In the genomic region with DNA sequence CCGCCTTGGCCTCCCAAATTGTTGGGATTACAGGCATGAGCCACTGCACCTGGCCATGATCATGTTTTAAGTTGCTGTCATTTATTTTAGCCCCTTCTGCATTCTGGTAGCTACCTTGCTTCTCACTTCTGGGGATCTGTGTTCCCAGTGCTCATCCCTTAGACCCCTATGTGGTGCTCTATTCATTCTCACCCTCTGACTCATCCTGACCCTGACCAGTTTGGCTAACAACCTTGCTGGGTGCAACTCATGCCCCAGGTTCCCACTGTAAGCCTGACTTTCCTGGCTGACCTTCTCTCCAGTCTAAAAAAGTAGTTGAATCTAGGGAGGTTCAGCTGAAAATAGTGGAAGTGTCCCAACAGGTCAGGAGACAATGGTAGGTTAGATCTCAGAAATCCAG, we compare ENCODE assay signal across 38 cellular contexts. TPM values are rescaled to one million over a fixed set of nuclear protein-coding genes. Genes with fewer than 3 reads are reported as not detected.
"Had no signal": no experiment of that assay in that cellular context is flagged by ENCODE, and none has a peak within 500 bp of the region (broad histone marks: within the 10 kb centered on the region; RNA-seq: fewer than 3 reads in every experiment).

No MANE protein-coding gene starts in this region.

- H3K4me3 Mint-ChIP-seq: activated B cell treated with CpG ODN at 0.5 μM for 24 hours; activated CD4-positive, alpha-beta memory T cell treated with anti-CD3 and anti-CD28 coated beads for 36 hours; activated CD4-positive, alpha-beta T cell treated with anti-CD3 and anti-CD28 coated beads, Interleukin-2, amount 10 ng/mL, durations not matched to agents 24 days and 14 days; activated CD8-positive, alpha-beta memory T cell treated with anti-CD3 and anti-CD28 coated beads, Interleukin-2, amount 10 ng/mL, durations not matched to agents 7 days and 5 days; activated CD8-positive, alpha-beta T cell treated with anti-CD3 and anti-CD28 coated beads, Interleukin-2, amount 10 ng/mL, durations not matched to agents 7 days and 5 days; activated naive CD4-positive, alpha-beta T cell treated with anti-CD3 and anti-CD28 coated beads, Interleukin-2, amount 10 ng/mL, durations not matched to agents 7 days and 5 days; activated naive CD4-positive, alpha-beta T cell treated with anti-CD3 and anti-CD28 coated beads, Interleukin-2, amount 50 U/mL, for 24 hours; activated naive CD8-positive, alpha-beta T cell; activated naive CD8-positive, alpha-beta T cell treated with anti-CD3 and anti-CD28 coated beads, Interleukin-2, amount 10 ng/mL, durations not matched to agents 7 days and 5 days; activated naive CD8-positive, alpha-beta T cell treated with anti-CD3 and anti-CD28 coated beads, Interleukin-2, amount 50 U/mL, for 24 hours; activated T-cell treated with anti-CD3 and anti-CD28 coated beads, Interleukin-2, amount 50 U/mL, for 24 hours; brain; central memory CD8-positive, alpha-beta T cell; T-cell; T-helper 2 cell treated with Interferon-gamma antibody and Interleukin-4, amounts not matched to agents 5 μg/mL and 100 μg/mL, for 36 hours had no signal

- H3K36me3 Mint-ChIP-seq: activated CD4-positive, alpha-beta memory T cell treated with anti-CD3 and anti-CD28 coated beads for 36 hours; activated CD8-positive, alpha-beta memory T cell treated with anti-CD3 and anti-CD28 coated beads, Interleukin-2, amount 10 ng/mL, durations not matched to agents 7 days and 5 days; activated naive CD4-positive, alpha-beta T cell treated with anti-CD3 and anti-CD28 coated beads, Interleukin-2, amount 10 ng/mL, durations not matched to agents 7 days and 5 days; activated naive CD4-positive, alpha-beta T cell treated with anti-CD3 and anti-CD28 coated beads, Interleukin-2, amount 50 U/mL, for 24 hours; activated naive CD8-positive, alpha-beta T cell; brain; T-cell had no signal

- H3K36me3 ChIP-seq: ascending aorta, cardiac muscle cell had no signal

- H3K4me1 Mint-ChIP-seq: activated CD4-positive, alpha-beta T cell treated with anti-CD3 and anti-CD28 coated beads, Interleukin-2, amount 10 ng/mL, durations not matched to agents 24 days and 14 days; activated CD8-positive, alpha-beta memory T cell treated with anti-CD3 and anti-CD28 coated beads, Interleukin-2, amount 10 ng/mL, durations not matched to agents 7 days and 5 days; activated naive CD4-positive, alpha-beta T cell treated with anti-CD3 and anti-CD28 coated beads, Interleukin-2, amount 10 ng/mL, durations not matched to agents 7 days and 5 days; activated naive CD4-positive, alpha-beta T cell treated with anti-CD3 and anti-CD28 coated beads, Interleukin-2, amount 50 U/mL, for 24 hours; activated naive CD8-positive, alpha-beta T cell treated with anti-CD3 and anti-CD28 coated beads, Interleukin-2, amount 10 ng/mL, durations not matched to agents 7 days and 5 days; activated naive CD8-positive, alpha-beta T cell treated with anti-CD3 and anti-CD28 coated beads, Interleukin-2, amount 50 U/mL, for 24 hours; central memory CD8-positive, alpha-beta T cell; T-cell had no signal

- H3K4me3 ChIP-seq: ascending aorta, cardiac muscle cell had no signal

- H3K9me3 ChIP-seq: ascending aorta had no signal

- H3K27ac Mint-ChIP-seq: activated B cell treated with CpG ODN at 0.5 μM for 24 hours; activated CD4-positive, alpha-beta memory T cell treated with anti-CD3 and anti-CD28 coated beads for 36 hours; activated CD4-positive, alpha-beta T cell treated with anti-CD3 and anti-CD28 coated beads, Interleukin-2, amount 10 ng/mL, durations not matched to agents 24 days and 14 days; activated CD8-positive, alpha-beta memory T cell treated with anti-CD3 and anti-CD28 coated beads, Interleukin-2, amount 10 ng/mL, durations not matched to agents 7 days and 5 days; activated CD8-positive, alpha-beta T cell treated with anti-CD3 and anti-CD28 coated beads, Interleukin-2, amount 10 ng/mL, durations not matched to agents 7 days and 5 days; activated naive CD4-positive, alpha-beta T cell treated with anti-CD3 and anti-CD28 coated beads, Interleukin-2, amount 10 ng/mL, durations not matched to agents 7 days and 5 days; activated naive CD4-positive, alpha-beta T cell treated with anti-CD3 and anti-CD28 coated beads, Interleukin-2, amount 50 U/mL, for 24 hours; activated naive CD8-positive, alpha-beta T cell; activated naive CD8-positive, alpha-beta T cell treated with anti-CD3 and anti-CD28 coated beads, Interleukin-2, amount 10 ng/mL, durations not matched to agents 7 days and 5 days; activated naive CD8-positive, alpha-beta T cell treated with anti-CD3 and anti-CD28 coated beads, Interleukin-2, amount 50 U/mL, for 24 hours; activated T-cell treated with anti-CD3 and anti-CD28 coated beads, Interleukin-2, amount 50 U/mL, for 24 hours; activated T-helper 2 cell treated with anti-CD3 and anti-CD28 coated beads, Interferon-gamma antibody, Interleukin-2, Interleukin-4, amounts not matched to agents 10 μg/mL and 5 μg/mL and 100 μg/mL, durations not matched to agents 14 hours and 24 hours and 36 hours; T-cell; T-helper 2 cell treated with Interferon-gamma antibody and Interleukin-4, amounts not matched to agents 5 μg/mL and 100 μg/mL, for 36 hours had no signal

- DNase-seq: activated B cell treated with CpG ODN at 0.5 μM for 24 hours; activated CD4-positive, alpha-beta memory T cell treated with anti-CD3 and anti-CD28 coated beads for 36 hours; activated CD4-positive, alpha-beta T cell treated with anti-CD3 and anti-CD28 coated beads for 4 hours; activated CD4-positive, alpha-beta T cell treated with anti-CD3 and anti-CD28 coated beads, Interleukin-2, amount 10 ng/mL, durations not matched to agents 24 days and 14 days; activated CD4-positive, alpha-beta T cell treated with anti-CD3 and anti-CD28 coated beads, Interleukin-2, amount 50 U/mL, for 1 hour; activated CD4-positive, alpha-beta T cell treated with anti-CD3 and anti-CD28 coated beads, Interleukin-2, amount 50 U/mL, for 4 hours; activated CD4-positive, CD25-positive, alpha-beta regulatory T cell treated with anti-CD3 and anti-CD28 coated beads, Interleukin-2, amount 50 U/mL, for 72 hours; activated CD8-positive, alpha-beta memory T cell treated with anti-CD3 and anti-CD28 coated beads for 24 hours; activated CD8-positive, alpha-beta memory T cell treated with anti-CD3 and anti-CD28 coated beads, Interleukin-2, amount 10 ng/mL, durations not matched to agents 7 days and 5 days; activated CD8-positive, alpha-beta memory T cell treated with anti-CD3 and anti-CD28 coated beads, Interleukin-2, amount 50 U/mL, for 48 hours; activated CD8-positive, alpha-beta T cell treated with anti-CD3 and anti-CD28 coated beads, Interleukin-2, amount 10 ng/mL, durations not matched to agents 7 days and 5 days; activated effector memory CD4-positive, alpha-beta T cell treated with Interleukin-2 at 50 U/mL for 16 hours; activated gamma-delta T cell; activated naive CD4-positive, alpha-beta T cell treated with anti-CD3 and anti-CD28 coated beads, Interleukin-2, amount 10 ng/mL, durations not matched to agents 7 days and 5 days; activated naive CD4-positive, alpha-beta T cell treated with Interleukin-2 at 50 U/mL for 16 hours; activated naive CD8-positive, alpha-beta T cell treated with anti-CD3 and anti-CD28 coated beads, Interleukin-2, amount 10 ng/mL, durations not matched to agents 7 days and 5 days; activated naive CD8-positive, alpha-beta T cell treated with anti-CD3 and anti-CD28 coated beads, Interleukin-2, amount 50 U/mL, for 24 hours; activated T-cell treated with anti-CD3 and anti-CD28 coated beads, Interleukin-2, amount 50 U/mL, for 24 hours; activated T-cell treated with anti-CD3 and anti-CD28 coated beads, Interleukin-2, amount 50 U/mL, for 48 hours; amygdala; anterior cingulate cortex; caudate nucleus; cerebellar nuclear complex; T-cell; T-helper 2 cell; T-helper 9 cell had no signal

- H3K27me3 Mint-ChIP-seq: activated B cell treated with CpG ODN at 0.5 μM for 24 hours; activated CD4-positive, alpha-beta memory T cell treated with anti-CD3 and anti-CD28 coated beads for 36 hours; activated CD4-positive, alpha-beta T cell treated with anti-CD3 and anti-CD28 coated beads, Interleukin-2, amount 10 ng/mL, durations not matched to agents 24 days and 14 days; activated CD8-positive, alpha-beta memory T cell treated with anti-CD3 and anti-CD28 coated beads, Interleukin-2, amount 10 ng/mL, durations not matched to agents 7 days and 5 days; activated naive CD4-positive, alpha-beta T cell treated with anti-CD3 and anti-CD28 coated beads, Interleukin-2, amount 10 ng/mL, durations not matched to agents 7 days and 5 days; activated naive CD4-positive, alpha-beta T cell treated with anti-CD3 and anti-CD28 coated beads, Interleukin-2, amount 50 U/mL, for 24 hours; activated naive CD8-positive, alpha-beta T cell; activated naive CD8-positive, alpha-beta T cell treated with anti-CD3 and anti-CD28 coated beads, Interleukin-2, amount 10 ng/mL, durations not matched to agents 7 days and 5 days; activated naive CD8-positive, alpha-beta T cell treated with anti-CD3 and anti-CD28 coated beads, Interleukin-2, amount 50 U/mL, for 24 hours; activated T-cell treated with anti-CD3 and anti-CD28 coated beads, Interleukin-2, amount 50 U/mL, for 24 hours; T-cell had no signal

- H3K27me3 ChIP-seq: ascending aorta, cardiac muscle cell had no signal

- H3K9me3 Mint-ChIP-seq: activated CD4-positive, alpha-beta memory T cell treated with anti-CD3 and anti-CD28 coated beads for 36 hours; activated CD4-positive, alpha-beta T cell treated with anti-CD3 and anti-CD28 coated beads, Interleukin-2, amount 10 ng/mL, durations not matched to agents 24 days and 14 days; activated naive CD4-positive, alpha-beta T cell treated with anti-CD3 and anti-CD28 coated beads, Interleukin-2, amount 10 ng/mL, durations not matched to agents 7 days and 5 days; activated naive CD8-positive, alpha-beta T cell treated with anti-CD3 and anti-CD28 coated beads, Interleukin-2, amount 50 U/mL, for 24 hours; activated T-helper 2 cell treated with anti-CD3 and anti-CD28 coated beads, Interferon-gamma antibody, Interleukin-2, Interleukin-4, amounts not matched to agents 10 μg/mL and 5 μg/mL and 100 μg/mL, durations not matched to agents 14 hours and 24 hours and 36 hours; central memory CD8-positive, alpha-beta T cell; T-cell; T-helper 2 cell treated with Interferon-gamma antibody and Interleukin-4, amounts not matched to agents 5 μg/mL and 100 μg/mL, for 36 hours had no signal

- H3K27ac ChIP-seq: ascending aorta, cardiac muscle cell, VCaP had no signal

- ATAC-seq: activated CD8-positive, alpha-beta memory T cell treated with anti-CD3 and anti-CD28 coated beads, Interleukin-2, amount 10 ng/mL, durations not matched to agents 7 days and 5 days; activated CD8-positive, alpha-beta T cell treated with anti-CD3 and anti-CD28 coated beads, Interleukin-2, amount 10 ng/mL, durations not matched to agents 7 days and 5 days; activated naive CD8-positive, alpha-beta T cell treated with anti-CD3 and anti-CD28 coated beads, Interleukin-2, amount 50 U/mL, for 24 hours; T-cell had no signal

RNA-seq across cellular contexts. Expression of a gene that starts 47.4 kb away (rescaled TPM):
- total RNA-seq: activated B cell treated with CpG ODN at 0.5 μM for 24 hours; activated CD4-positive, alpha-beta memory T cell treated with anti-CD3 and anti-CD28 coated beads for 36 hours; activated CD4-positive, alpha-beta T cell treated with anti-CD3 and anti-CD28 coated beads, Interleukin-2, amount 10 ng/mL, durations not matched to agents 24 days and 14 days; activated CD8-positive, alpha-beta memory T cell treated with anti-CD3 and anti-CD28 coated beads, Interleukin-2, amount 10 ng/mL, durations not matched to agents 7 days and 5 days; activated CD8-positive, alpha-beta T cell treated with anti-CD3 and anti-CD28 coated beads, Interleukin-2, amount 10 ng/mL, durations not matched to agents 7 days and 5 days; activated naive CD8-positive, alpha-beta T cell treated with anti-CD3 and anti-CD28 coated beads, Interleukin-2, amount 10 ng/mL, durations not matched to agents 7 days and 5 days; activated T-helper 2 cell treated with anti-CD3 and anti-CD28 coated beads, Interferon-gamma antibody, Interleukin-2, Interleukin-4, amounts not matched to agents 10 μg/mL and 5 μg/mL and 100 μg/mL, durations not matched to agents 14 hours and 24 hours and 36 hours; ascending aorta; bronchial epithelial cell; cardiac muscle cell; chondrocyte; T-cell; T-helper 1 cell treated with Interleukin-12 subunit alpha and Interleukin-12 subunit beta and Interleukin-4 antibody, amounts not matched to agents 30 ng/mL and 1 ng/mL, for 36 hours had no signal
